Comparison of ENCODE assay signal across 8 cellular contexts in the genomic region with DNA sequence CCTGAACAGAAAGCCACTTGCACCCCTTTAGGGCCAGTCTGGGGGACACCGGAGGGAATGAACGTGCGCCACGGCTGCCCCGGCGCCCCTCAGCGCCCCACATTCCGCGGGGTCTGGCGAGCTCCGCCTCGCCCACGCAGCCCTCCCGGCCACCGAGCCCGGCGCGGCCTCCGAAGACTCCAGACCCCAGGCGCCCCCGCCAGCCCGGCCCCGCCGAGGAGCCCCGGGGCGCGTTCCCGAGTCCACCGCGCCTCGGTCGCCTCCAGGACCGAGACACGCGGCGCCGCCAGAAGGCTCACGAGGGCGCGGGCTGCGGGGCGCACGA. TPM values are rescaled to one million over a fixed set of nuclear protein-coding genes. Genes with fewer than 3 reads are reported as not detected.
A peak's percentile ranks its signal among the peaks of the same experiment; 100 is the strongest.
DNase-seq lines count a peak whose midpoint lies in the region; ATAC-seq, FAIRE-seq and TF ChIP-seq lines count a peak whose summit lies in the region.

No MANE protein-coding gene starts in this region.

- no peaks in the 10 kb centered on the region for H3K27me3 ChIP-seq in K562 (ENCODE audit: control insufficient read depth in 2 of 2, insufficient read depth in 2 of 2, low read length in 2 of 2)
- H3K27me3 ChIP-seq in vagina: no peaks in the 10 kb centered on the region

- in situ Hi-C loops in K562 (cut with MboI) (no loop called here), GM13977 (cut with MboI; ENCODE audit: low pct_unique_long_range_greater_than_20kb, low sequenced_read_pairs, unreplicated experiment) (no loop called here)

- TF ChIP-seq POLR2A in K562 (conservative IDR thresholded peaks at IDR 0.05): no peak
- no peak for TF ChIP-seq POLR2A in vagina (IDR thresholded peaks at IDR 0.05)

- no peak for FAIRE-seq in K562 (lab: Jason Lieb, UNC)

- TF ChIP-seq CTCF in K562 (IDR thresholded peaks at IDR 0.05 in 2 of 3, conservative IDR thresholded peaks at IDR 0.05 in 1 of 3; ENCODE audit: insufficient read depth in 2 of 3, low read depth in 1 of 3, low read length in 3 of 3) (peak in 1 of 3 experiments; percentile 10; a peak in 1 of 6 replicates), vagina (IDR thresholded peaks at IDR 0.05) (no peak), GM13977 (IDR thresholded peaks at IDR 0.05; ENCODE audit: extremely low read depth, insufficient read depth, missing control alignments) (no peak)

- TF ChIP-seq RAD21 in K562 (CRISPR knock-in tag; conservative IDR thresholded peaks at IDR 0.05 in 1 of 2, IDR thresholded peaks at IDR 0.05 in 1 of 2): no peak

- POLR2A ChIA-PET in K562 (lab: Yijun Ruan, JAX): no interaction called here

- peak; percentile 18 for ATAC-seq in GM19035 (IDR thresholded peaks at IDR 0.05; ENCODE audit: unreplicated experiment)
- ATAC-seq in HG03159 (IDR thresholded peaks at IDR 0.05; ENCODE audit: unreplicated experiment): peak; percentile 23
- ATAC-seq in K562: peak; percentile 11
- no peak for ATAC-seq in GM18873 (IDR thresholded peaks at IDR 0.05; ENCODE audit: low FRiP score, unreplicated experiment)

- BruUV-seq in K562 (replicated peaks; lab: Mats Ljungman, UMichigan): no TSS peak

- peak overlapping the region; percentile 96 to 97 for H3K9ac ChIP-seq in K562 (ENCODE audit: insufficient read depth in 1 of 2, low read depth in 2 of 2, low read length in 2 of 2)

- H2AFZ ChIP-seq in K562 (ENCODE audit: low read depth, low read length): peak overlapping the region; percentile 92

- H3K4me3 ChIP-seq in K562 (peak overlapping the region; percentile 85), vagina (peak overlapping the region; percentile 89 to 91)

- DNase-seq in K562 (ENCODE audit: extremely low read depth in 1 of 4, low spot score in 3 of 4) (peak in 2 of 4 experiments; percentile 38 to 49), lung microvascular endothelial cell (ENCODE audit: low read depth in 2 of 2) (peak; percentile 8 to 30), vagina (ENCODE audit: extremely low spot score in 2 of 2) (no peak), GM13977 (ENCODE audit: low spot score) (no peak)
- no peak for DNase-seq in stimulated activated naive CD4-positive, alpha-beta T cell treated with Interleukin-2 at 50 U/mL for 16 hours (lab: John Stamatoyannopoulos, UW)

- H3K9me1 ChIP-seq in K562 (ENCODE audit: control insufficient read depth, insufficient read depth, low read length): peaks cover 6% of the 10 kb centered on the region

- CTCF ChIA-PET in K562 (lab: Yijun Ruan, JAX; ENCODE audit: low intra/inter-chr PET ratio): no interaction called here

- peak overlapping the region; percentile 96 for H3K4me2 ChIP-seq in K562 (ENCODE audit: insufficient read depth, low read length)

- H3K9me3 ChIP-seq in K562 (replicated peaks; ENCODE audit: control insufficient read depth, insufficient read depth, low read depth, low read length) (no peaks in the 10 kb centered on the region), vagina (no peaks in the 10 kb centered on the region)

- no peak for TF ChIP-seq EP300 in K562 (IDR thresholded peaks at IDR 0.05; ENCODE audit: low read length)

- H3K36me3 ChIP-seq in K562 (ENCODE audit: control insufficient read depth, insufficient read depth, low read length): peaks cover 10% of the 10 kb centered on the region; the same call in 1 of the 3 replicates
- no peaks in the 10 kb centered on the region for H3K36me3 ChIP-seq in vagina

- WGBS in K562 (ENCODE audit: insufficient coverage, low coverage, missing lambda C conversion rate): under 1% methylated on average over 20 of the region's 43 CpGs

- H3K4me1 ChIP-seq in K562 (replicated peaks in 1 of 2; ENCODE audit: control insufficient read depth in 2 of 2, insufficient read depth in 2 of 2, low read length in 2 of 2) (peaks cover 36 to 56% of the 10 kb centered on the region in 2 experiments; a peak in 4 of 5 replicates), vagina (peaks cover 33% of the 10 kb centered on the region)

- peak overlapping the region; percentile 97 for H3K27ac ChIP-seq in K562 (ENCODE audit: extremely low read depth, low read depth, low read length)
- peak overlapping the region; percentile 93 for H3K27ac ChIP-seq in vagina

- H3K79me2 ChIP-seq in K562 (ENCODE audit: control insufficient read depth, insufficient read depth, low read length): peaks cover 63% of the 10 kb centered on the region

- H4K20me1 ChIP-seq in K562 (replicated peaks; ENCODE audit: control insufficient read depth, insufficient read depth, low read length): peaks cover 5% of the 10 kb centered on the region; the same call in 1 of the 2 replicates

- intact Hi-C loops in K562 (cut with micrococcal nuclease) (no loop called here), vagina (cut with DNase I) (no loop called here)

RNA-seq across cellular contexts. Expression of a gene that starts 0.4 kb away (rescaled TPM):
- 211 and 640 TPM in 2 replicates for total RNA-seq in K562 (2011; cell fraction: chromatin; rRNA removed; ENCODE audit: low replicate concordance)
- total RNA-seq in K562 (2011; cell fraction: nucleolus; rRNA removed): 395 and 397 TPM in 2 replicates
- total RNA-seq in K562 (2011; cell fraction: nucleoplasm; rRNA removed): 230 and 249 TPM in 2 replicates
- total RNA-seq in K562 (2014; rRNA removed): 56.3 and 60.8 TPM in 2 replicates
- 8.4 and 10.7 TPM in 2 replicates for total RNA-seq in K562 (2014; rRNA removed; fragmentation: Illumina TruSeq; extraction: Trizol)
- total RNA-seq in K562 (2015; rRNA removed; fragmentation: Illumina TruSeq; extraction: Trizol): 19.6 and 22.4 TPM in 2 replicates
- 85.3 and 97.0 TPM in 2 replicates for total RNA-seq in K562 (2021)
- polyA plus RNA-seq in K562 (2011; rRNA removed): 18.2 and 29.5 TPM in 2 replicates
- 15.2 and 41.1 TPM in 2 replicates for polyA plus RNA-seq in K562 (2011; cell fraction: cytosol; rRNA removed)
- polyA plus RNA-seq in K562 (2011; cell fraction: nucleus; rRNA removed): 239 and 402 TPM in 2 replicates
- 92.4 and 190 TPM in 2 replicates for polyA plus RNA-seq in K562 (2012)
- polyA plus RNA-seq in K562 (2014; fragmentation: Illumina TruSeq; extraction: Trizol): 18.7 and 39.3 TPM in 2 replicates
- under 1 TPM; 0.06 TPM for polyA plus RNA-seq in K562 (2014; fragmentation: Nextera tagmentation; extraction: Ambion mirVana)
- polyA plus RNA-seq in K562 (2014; rRNA removed): 81.5 and 126 TPM in 2 replicates
- 9.3 and 23.0 TPM in 2 replicates for polyA minus RNA-seq in K562 (2011; rRNA and poly(A)+ RNA removed)
- 19.6 and 27.9 TPM in 2 replicates for polyA minus RNA-seq in K562 (2011; cell fraction: cytosol; rRNA and poly(A)+ RNA removed)
- polyA minus RNA-seq in K562 (2011; cell fraction: nucleus; rRNA and poly(A)+ RNA removed): 70.2 and 71.9 TPM in 2 replicates
- total RNA-seq in lung microvascular endothelial cell: 62.5 and 69.8 TPM in 2 replicates
- total RNA-seq in vagina: 49.8 TPM

RNA-seq across cellular contexts. Expression of a gene that starts 14.3 kb away (rescaled TPM):
- not detected in 2 replicates for total RNA-seq in K562 (2011; cell fraction: chromatin; rRNA removed; ENCODE audit: low replicate concordance)
- total RNA-seq in K562 (2011; cell fraction: nucleolus; rRNA removed): not detected in 2 replicates
- total RNA-seq in K562 (2011; cell fraction: nucleoplasm; rRNA removed): not detected in 2 replicates
- not detected in 2 replicates for total RNA-seq in K562 (2014; rRNA removed)
- not detected in 2 replicates for total RNA-seq in K562 (2014; rRNA removed; fragmentation: Illumina TruSeq; extraction: Trizol)
- not detected in 2 replicates for total RNA-seq in K562 (2015; rRNA removed; fragmentation: Illumina TruSeq; extraction: Trizol)
- total RNA-seq in K562 (2021): 0.11 and 0.38 TPM in 2 replicates
- not detected in 2 replicates for polyA plus RNA-seq in K562 (2011; rRNA removed)
- polyA plus RNA-seq in K562 (2011; cell fraction: cytosol; rRNA removed): 0.07 TPM in 1 of 2 replicates, not detected in the other
- polyA plus RNA-seq in K562 (2011; cell fraction: nucleus; rRNA removed): 0.09 TPM in 1 of 2 replicates, not detected in the other
- polyA plus RNA-seq in K562 (2012): not detected in 2 replicates
- polyA plus RNA-seq in K562 (2014; fragmentation: Illumina TruSeq; extraction: Trizol): not detected in 2 replicates
- not detected for polyA plus RNA-seq in K562 (2014; fragmentation: Nextera tagmentation; extraction: Ambion mirVana)
- polyA plus RNA-seq in K562 (2014; rRNA removed): not detected in 2 replicates
- not detected in 2 replicates for polyA minus RNA-seq in K562 (2011; rRNA and poly(A)+ RNA removed)
- polyA minus RNA-seq in K562 (2011; cell fraction: cytosol; rRNA and poly(A)+ RNA removed): not detected in 2 replicates
- polyA minus RNA-seq in K562 (2011; cell fraction: nucleus; rRNA and poly(A)+ RNA removed): not detected in 2 replicates
- under 0.01 TPM in 1 of 2 replicates, not detected in the other for total RNA-seq in lung microvascular endothelial cell
- total RNA-seq in vagina: not detected

RNA-seq across cellular contexts. Expression of a gene that starts 18.7 kb away (rescaled TPM):
- 105 and 266 TPM in 2 replicates for total RNA-seq in K562 (2011; cell fraction: chromatin; rRNA removed; ENCODE audit: low replicate concordance)
- total RNA-seq in K562 (2011; cell fraction: nucleolus; rRNA removed): 180 and 212 TPM in 2 replicates
- total RNA-seq in K562 (2011; cell fraction: nucleoplasm; rRNA removed): 109 and 112 TPM in 2 replicates
- 35.1 and 47.4 TPM in 2 replicates for total RNA-seq in K562 (2014; rRNA removed)
- total RNA-seq in K562 (2014; rRNA removed; fragmentation: Illumina TruSeq; extraction: Trizol): 1.7 and 3.0 TPM in 2 replicates
- 21.2 and 21.9 TPM in 2 replicates for total RNA-seq in K562 (2015; rRNA removed; fragmentation: Illumina TruSeq; extraction: Trizol)
- 77.4 and 91.8 TPM in 2 replicates for total RNA-seq in K562 (2021)
- polyA plus RNA-seq in K562 (2011; rRNA removed): 14.5 and 24.6 TPM in 2 replicates
- 19.9 and 53.3 TPM in 2 replicates for polyA plus RNA-seq in K562 (2011; cell fraction: cytosol; rRNA removed)
- 229 and 359 TPM in 2 replicates for polyA plus RNA-seq in K562 (2011; cell fraction: nucleus; rRNA removed)
- 48.2 and 53.0 TPM in 2 replicates for polyA plus RNA-seq in K562 (2012)
- polyA plus RNA-seq in K562 (2014; fragmentation: Illumina TruSeq; extraction: Trizol): 8.2 and 29.3 TPM in 2 replicates
- 1 to 10 TPM in 1 of 2 experiments, under 1 TPM in 1; 0.51 to 1.4 TPM for polyA plus RNA-seq in K562 (2014; fragmentation: Nextera tagmentation; extraction: Ambion mirVana)
- 60.2 and 63.2 TPM in 2 replicates for polyA plus RNA-seq in K562 (2014; rRNA removed)
- 5.7 and 6.3 TPM in 2 replicates for polyA minus RNA-seq in K562 (2011; rRNA and poly(A)+ RNA removed)
- 24.3 and 30.0 TPM in 2 replicates for polyA minus RNA-seq in K562 (2011; cell fraction: cytosol; rRNA and poly(A)+ RNA removed)
- 48.3 and 54.8 TPM in 2 replicates for polyA minus RNA-seq in K562 (2011; cell fraction: nucleus; rRNA and poly(A)+ RNA removed)
- 10.2 and 17.9 TPM in 2 replicates for total RNA-seq in lung microvascular endothelial cell
- total RNA-seq in vagina: 23.8 TPM

RNA-seq across cellular contexts. Expression of a gene that starts 30.1 kb away (rescaled TPM):
- total RNA-seq in K562 (2011; cell fraction: chromatin; rRNA removed; ENCODE audit: low replicate concordance): 1.2 and 4.8 TPM in 2 replicates
- 2.5 and 3.0 TPM in 2 replicates for total RNA-seq in K562 (2011; cell fraction: nucleolus; rRNA removed)
- total RNA-seq in K562 (2011; cell fraction: nucleoplasm; rRNA removed): 1.5 and 2.7 TPM in 2 replicates
- total RNA-seq in K562 (2014; rRNA removed) (0.04 TPM in 1 of 2 replicates, not detected in the other), K562 (2014; rRNA removed; fragmentation: Illumina TruSeq; extraction: Trizol) (not detected in 2 replicates), K562 (2015; rRNA removed; fragmentation: Illumina TruSeq; extraction: Trizol) (0.18 TPM in 1 of 2 replicates, not detected in the other), K562 (2021) (0.22 and 0.42 TPM in 2 replicates), lung microvascular endothelial cell (under 0.01 and 0.40 TPM in 2 replicates), vagina (not detected)
- polyA plus RNA-seq in K562 (2011; rRNA removed) (0.15 and 0.19 TPM in 2 replicates), K562 (2014; fragmentation: Illumina TruSeq; extraction: Trizol) (not detected in 2 replicates), K562 (2014; fragmentation: Nextera tagmentation; extraction: Ambion mirVana) (not detected), K562 (2014; rRNA removed) (0.03 and 1.4 TPM in 2 replicates)
- polyA plus RNA-seq in K562 (2011; cell fraction: cytosol; rRNA removed): 0.04 TPM in 1 of 2 replicates, not detected in the other
- polyA plus RNA-seq in K562 (2011; cell fraction: nucleus; rRNA removed): 1.1 and 2.4 TPM in 2 replicates
- 0.39 and 4.2 TPM in 2 replicates for polyA plus RNA-seq in K562 (2012)
- polyA minus RNA-seq in K562 (2011; rRNA and poly(A)+ RNA removed): not detected in 2 replicates
- not detected in 2 replicates for polyA minus RNA-seq in K562 (2011; cell fraction: cytosol; rRNA and poly(A)+ RNA removed)
- polyA minus RNA-seq in K562 (2011; cell fraction: nucleus; rRNA and poly(A)+ RNA removed): 0.33 and 0.54 TPM in 2 replicates

RNA-seq across cellular contexts. Expression of a gene that starts 43.6 kb away (rescaled TPM):
- not detected in 2 replicates for total RNA-seq in K562 (2011; cell fraction: chromatin; rRNA removed; ENCODE audit: low replicate concordance)
- not detected in 2 replicates for total RNA-seq in K562 (2011; cell fraction: nucleolus; rRNA removed)
- not detected in 2 replicates for total RNA-seq in K562 (2011; cell fraction: nucleoplasm; rRNA removed)
- not detected in 2 replicates for total RNA-seq in K562 (2014; rRNA removed)
- total RNA-seq in K562 (2014; rRNA removed; fragmentation: Illumina TruSeq; extraction: Trizol): not detected in 2 replicates
- total RNA-seq in K562 (2015; rRNA removed; fragmentation: Illumina TruSeq; extraction: Trizol): not detected in 2 replicates
- not detected in 2 replicates for total RNA-seq in K562 (2021)
- not detected in 2 replicates for polyA plus RNA-seq in K562 (2011; rRNA removed)
- not detected in 2 replicates for polyA plus RNA-seq in K562 (2011; cell fraction: cytosol; rRNA removed)
- not detected in 2 replicates for polyA plus RNA-seq in K562 (2011; cell fraction: nucleus; rRNA removed)
- polyA plus RNA-seq in K562 (2012): not detected in 2 replicates
- not detected in 2 replicates for polyA plus RNA-seq in K562 (2014; fragmentation: Illumina TruSeq; extraction: Trizol)
- not detected for polyA plus RNA-seq in K562 (2014; fragmentation: Nextera tagmentation; extraction: Ambion mirVana)
- polyA plus RNA-seq in K562 (2014; rRNA removed): not detected in 2 replicates
- polyA minus RNA-seq in K562 (2011; rRNA and poly(A)+ RNA removed): not detected in 2 replicates
- not detected in 2 replicates for polyA minus RNA-seq in K562 (2011; cell fraction: cytosol; rRNA and poly(A)+ RNA removed)
- not detected in 2 replicates for polyA minus RNA-seq in K562 (2011; cell fraction: nucleus; rRNA and poly(A)+ RNA removed)
- not detected in 2 replicates for total RNA-seq in lung microvascular endothelial cell
- total RNA-seq in vagina: not detected

Comparison
In these comparisons a context has a peak if more than half of its experiments do, and no peak if none do; other contexts are left out.
1. DNase-seq: peak in lung microvascular endothelial cell (2 of 2); none in vagina (0 of 2), stimulated activated naive CD4-positive, alpha-beta T cell treated with Interleukin-2 at 50 U/mL for 16 hours (single experiment) and GM13977 (single experiment).